Comparison of ENCODE assay signal across 8 cellular contexts in genomic region chr5:142316051-142316450, GRCh38. TPM values are rescaled to one million over a fixed set of nuclear protein-coding genes. Genes with fewer than 3 reads are reported as not detected.
DNase-seq lines count a peak whose midpoint lies in the region; ATAC-seq, FAIRE-seq and TF ChIP-seq lines count a peak whose summit lies in the region.

No MANE protein-coding gene starts in this region.

- ATAC-seq in HepG2 (no peak), GM21526 (IDR thresholded peaks at IDR 0.05; ENCODE audit: low FRiP score, unreplicated experiment) (no peak), GM19467 (IDR thresholded peaks at IDR 0.05; ENCODE audit: unreplicated experiment) (no peak)

- TF ChIP-seq EP300 in HepG2 (IDR thresholded peaks at IDR 0.05; ENCODE audit: low read depth in 2 of 2, low read length in 2 of 2) (no peak), HepG2 (CRISPR knock-in tag; IDR thresholded peaks at IDR 0.05; ENCODE audit: borderline replicate concordance) (no peak)

- peaks cover 94% of the 10 kb centered on the region for H4K20me1 ChIP-seq in HepG2 (ENCODE audit: insufficient read depth, low read length)

- H3K9me3 ChIP-seq in liver (ENCODE audit: control insufficient read depth in 4 of 4, low read length in 3 of 4), result no peaks in the 10 kb centered on the region
- H3K9me3 ChIP-seq in HepG2 (ENCODE audit: low read length), result no peaks in the 10 kb centered on the region

- H3K9ac ChIP-seq in liver (ENCODE audit: low read depth in 1 of 2, low read length in 2 of 2), result no peak overlapping the region
- H3K9ac ChIP-seq in HepG2 (ENCODE audit: insufficient read depth, low read depth, low read length), result no peak overlapping the region

- peaks cover 9 to 55% (median 34%) of the 10 kb centered on the region in 4 donors for H3K4me1 ChIP-seq in liver (ENCODE audit: control insufficient read depth in 4 of 4, insufficient read depth in 4 of 4, low read length in 3 of 4)
- peaks cover 86% of the 10 kb centered on the region for H3K4me1 ChIP-seq in HepG2 (ENCODE audit: insufficient read depth, low read length)

- H3K36me3 ChIP-seq in liver (ENCODE audit: control insufficient read depth in 4 of 4, insufficient read depth in 3 of 4, low read depth in 1 of 4, low read length in 3 of 4), result peaks cover 0 to 20% (median 9%) of the 10 kb centered on the region in 4 donors
- H3K36me3 ChIP-seq in HepG2 (replicated peaks in 1 of 2; ENCODE audit: control insufficient read depth in 1 of 2, insufficient read depth in 2 of 2, low read length in 2 of 2), result peaks cover 40 to 75% of the 10 kb centered on the region in 2 experiments

- no peak for DNase-seq in HepG2 (ENCODE audit: low spot score)
- DNase-seq in NCI-H82 treated with DMSO at 0.1 percent for 48 hours (lab: John Stamatoyannopoulos, UW; ENCODE audit: unreplicated experiment), result peak; percentile 6
- DNase-seq in foreskin melanocyte, result peak; percentile 82
- DNase-seq in T-helper 9 cell, result no peak
- no peak for DNase-seq in SIG-M5 treated with dmso at 0.1 percent for 504 hours (lab: John Stamatoyannopoulos, UW; ENCODE audit: unreplicated experiment)

- no peak overlapping the region for H3K4me3 ChIP-seq in liver (ENCODE audit: low read depth in 1 of 3, low read length in 3 of 3)
- no peak overlapping the region for H3K4me3 ChIP-seq in HepG2 (replicated peaks in 1 of 3; ENCODE audit: insufficient read depth in 1 of 3, low read depth in 2 of 3, low read length in 3 of 3)

- TF ChIP-seq POLR2A in HepG2 (IDR thresholded peaks at IDR 0.05; ENCODE audit: insufficient read depth in 1 of 2, low read depth in 2 of 2, low read length in 2 of 2), result no peak

- CTCF ChIA-PET in HepG2 (lab: Yijun Ruan, JAX; ENCODE audit: low intra/inter-chr PET ratio, low total read pairs), result no interaction called here

- no peak overlapping the region for H2AFZ ChIP-seq in HepG2 (ENCODE audit: low read length)

- POLR2A ChIA-PET in HepG2 (lab: Yijun Ruan, JAX), result no interaction called here

- H3K27me3 ChIP-seq in liver (ENCODE audit: control insufficient read depth in 4 of 4, insufficient read depth in 4 of 4, low read length in 3 of 4), result no peaks in the 10 kb centered on the region
- H3K27me3 ChIP-seq in HepG2 (ENCODE audit: control insufficient read depth in 1 of 2, insufficient read depth in 2 of 2, low read length in 2 of 2), result no peaks in the 10 kb centered on the region; a peak in 1 of 5 replicates

- TF ChIP-seq RAD21 in liver (IDR thresholded peaks at IDR 0.05) (peak; percentile 17 to 35), HepG2 (CRISPR knock-in tag; IDR thresholded peaks at IDR 0.05) (no peak)

- TF ChIP-seq CTCF in liver (IDR thresholded peaks at IDR 0.05; ENCODE audit: low read depth, low read length, missing input control), result no peak
- no peak for TF ChIP-seq CTCF in HepG2 (CRISPR knock-in tag; IDR thresholded peaks at IDR 0.05)

- in situ Hi-C loops in HepG2 (cut with HindIII; ENCODE audit: extremely low pct_ligation_motif_present, low pct_unique_long_range_greater_than_20kb), result loop anchor here (25.0 kb wide), 1 partner anchor 154 kb away; no protein-coding TSS in a partner anchor

- WGBS in liver, result 30% methylated on average over 4 of the region's 4 CpGs
- 82% methylated on average over 4 of the region's 4 CpGs for WGBS in HepG2 (ENCODE audit: low lambda C conversion rate)

- no peak overlapping the region for H3K4me2 ChIP-seq in HepG2 (ENCODE audit: low read depth, low read length)

- intact Hi-C loops in HepG2 (cut with micrococcal nuclease; ENCODE audit: unreplicated experiment), result no loop called here

- no peak for FAIRE-seq in HepG2 (lab: Jason Lieb, UNC)

- H3K27ac ChIP-seq in liver (ENCODE audit: low read depth in 1 of 2, low read length in 2 of 2), result no peak overlapping the region
- no peak overlapping the region for H3K27ac ChIP-seq in HepG2 (ENCODE audit: extremely low read length, insufficient read depth, low read length)

- peaks cover 99% of the 10 kb centered on the region for H3K79me2 ChIP-seq in HepG2 (ENCODE audit: insufficient read depth, low read length)

- no TSS peak for BruUV-seq in HepG2 (replicated peaks; lab: Mats Ljungman, UMichigan)

TF ChIP-seq in liver, 16 proteins besides CTCF, POLR2A, EP300 and RAD21:
- TF ChIP-seq RXRA (IDR thresholded peaks at IDR 0.05) (no peak), NR2F2 (IDR thresholded peaks at IDR 0.05) (peak; percentile 88)

TF ChIP-seq in HepG2, 621 proteins besides CTCF, POLR2A, EP300 and RAD21:
- TF ChIP-seq ZNF17 (CRISPR knock-in tag; IDR thresholded peaks at IDR 0.05), result no peak

RNA-seq across cellular contexts. Expression of gene SPRY4, which starts 8.8 kb away (rescaled TPM):
- 1 to 10 TPM; 4.8 to 9.6 TPM for total RNA-seq in liver
- 1 to 10 TPM; 2.7 to 4.9 TPM for polyA plus RNA-seq in liver
- total RNA-seq in HepG2 (2016; rRNA removed; fragmentation: Illumina TruSeq; extraction: Trizol), result 8.9 and 9.0 TPM in 2 replicates
- total RNA-seq in HepG2 (2016; cell fraction: cytosol; rRNA removed; fragmentation: Illumina TruSeq; extraction: Trizol; ENCODE audit: low read depth), result 1.6 and 1.8 TPM in 2 replicates
- 8.3 and 8.7 TPM in 2 replicates for total RNA-seq in HepG2 (2016; cell fraction: insoluble cytoplasmic fraction; rRNA removed; fragmentation: Illumina TruSeq; extraction: Trizol)
- 5.8 and 6.0 TPM in 2 replicates for total RNA-seq in HepG2 (2016; cell fraction: membrane; rRNA removed; fragmentation: Illumina TruSeq; extraction: Trizol)
- total RNA-seq in HepG2 (2016; cell fraction: nucleus; rRNA removed; fragmentation: Illumina TruSeq; extraction: Trizol), result 12.5 and 16.8 TPM in 2 replicates
- polyA plus RNA-seq in HepG2 (2011; rRNA removed), result 17.8 and 19.2 TPM in 2 replicates
- polyA plus RNA-seq in HepG2 (2011; cell fraction: cytosol; rRNA removed), result 10.9 and 12.6 TPM in 2 replicates
- 61.0 and 63.7 TPM in 2 replicates for polyA plus RNA-seq in HepG2 (2011; cell fraction: nucleus; rRNA removed)
- polyA plus RNA-seq in HepG2 (2012), result 10.0 and 17.2 TPM in 2 replicates
- polyA plus RNA-seq in HepG2 (2016; cell fraction: cytosol; fragmentation: Illumina TruSeq; extraction: Trizol; ENCODE audit: low read depth), result 0.37 and 0.40 TPM in 2 replicates
- polyA plus RNA-seq in HepG2 (2016; cell fraction: insoluble cytoplasmic fraction; fragmentation: Illumina TruSeq; extraction: Trizol; ENCODE audit: low read depth), result 6.9 and 9.0 TPM in 2 replicates
- polyA plus RNA-seq in HepG2 (2016; cell fraction: membrane; fragmentation: Illumina TruSeq; extraction: Trizol; ENCODE audit: low read depth), result 2.0 and 2.1 TPM in 2 replicates
- polyA plus RNA-seq in HepG2 (2016; cell fraction: nucleus; fragmentation: Illumina TruSeq; extraction: Trizol; ENCODE audit: insufficient read depth, low read depth), result 21.3 and 22.7 TPM in 2 replicates
- 0.09 and 81.1 TPM in 2 replicates for polyA minus RNA-seq in HepG2 (2011; rRNA and poly(A)+ RNA removed; ENCODE audit: low replicate concordance)
- polyA minus RNA-seq in HepG2 (2011; cell fraction: cytosol; rRNA and poly(A)+ RNA removed), result 21.7 and 22.2 TPM in 2 replicates
- 40.0 and 40.4 TPM in 2 replicates for polyA minus RNA-seq in HepG2 (2011; cell fraction: nucleus; rRNA and poly(A)+ RNA removed)

Comparison
In these comparisons a context has a peak if more than half of its experiments do, and no peak if none do; other contexts are left out.
1. DNase-seq: peak in NCI-H82 treated with DMSO at 0.1 percent for 48 hours (single experiment) and foreskin melanocyte (single experiment); none in HepG2 (single experiment), T-helper 9 cell (single experiment) and SIG-M5 treated with dmso at 0.1 percent for 504 hours (single experiment).